Comparison of ENCODE assay signal across 1 cellular context in the genomic region with DNA sequence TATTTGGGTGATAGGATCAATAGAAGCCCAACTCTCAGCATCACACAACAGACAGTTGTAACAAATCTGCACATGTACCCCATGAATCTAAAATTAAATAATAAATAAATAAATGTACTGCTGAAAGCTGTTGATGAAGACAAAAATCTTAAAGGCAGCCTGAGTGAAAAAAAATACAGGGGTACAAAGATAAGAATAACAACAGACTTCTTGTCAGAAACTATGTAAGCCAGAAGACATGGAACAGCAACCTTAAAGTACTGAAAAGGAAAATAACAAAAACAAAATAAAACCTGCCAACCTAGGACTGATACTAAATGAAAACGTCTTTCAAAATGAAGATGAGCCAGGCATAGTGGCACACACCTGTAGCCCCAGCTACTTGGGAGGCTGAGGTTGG.
TF ChIP-seq lines count a peak whose summit lies in the region.

No MANE protein-coding gene starts in this region.

TF ChIP-seq in K562, 482 proteins besides CTCF, POLR2A, EP300 and RAD21 (continued from another document):
- TF ChIP-seq ZNF280A (IDR thresholded peaks at IDR 0.05; ENCODE audit: low read depth, partially characterized antibody) (peak; percentile 77), CXXC5 (CRISPR knock-in tag; IDR thresholded peaks at IDR 0.05) (no peak), CBX5 (IDR thresholded peaks at IDR 0.05; ENCODE audit: borderline replicate concordance, low read depth) (peak; percentile 78; the same call in 1 of the 2 replicates), ZNF134 (CRISPR knock-in tag; conservative IDR thresholded peaks at IDR 0.05) (no peak), NCOR1 (IDR thresholded peaks at IDR 0.05) (no peak), ERF (CRISPR knock-in tag; IDR thresholded peaks at IDR 0.05) (no peak), RBBP5 (IDR thresholded peaks at IDR 0.05; ENCODE audit: borderline replicate concordance, insufficient read depth, low read length, poor library complexity, severe bottlenecking) (no peak), E2F4 (CRISPR knock-in tag; IDR thresholded peaks at IDR 0.05; ENCODE audit: low read depth) (no peak), SIN3B (IDR thresholded peaks at IDR 0.05; ENCODE audit: low read depth) (no peak), L3MBTL2 (IDR thresholded peaks at IDR 0.05) (no peak), FOS (IDR thresholded peaks at IDR 0.05; ENCODE audit: extremely low read depth, insufficient read length) (no peak), ZNF232 (CRISPR knock-in tag; IDR thresholded peaks at IDR 0.05) (no peak), NFYB (IDR thresholded peaks at IDR 0.05; ENCODE audit: extremely low read depth, insufficient read length) (no peak), ARNT (IDR thresholded peaks at IDR 0.05) (0 out of 4 replicates have a peak, but pooled peaks of 1 of the 2 experiments have one; percentile 24), HDAC1 (IDR thresholded peaks at IDR 0.05) (peak in 1 of 2 experiments; percentile 94; a peak in 2 of 4 replicates), SAFB (IDR thresholded peaks at IDR 0.05; ENCODE audit: borderline replicate concordance, low read depth, low read length) (no peak), NR1H2 (CRISPR knock-in tag; IDR thresholded peaks at IDR 0.05) (no peak), ATF7 (IDR thresholded peaks at IDR 0.05) (no peak), MCM7 (IDR thresholded peaks at IDR 0.05) (no peak), PHF21A (IDR thresholded peaks at IDR 0.05; ENCODE audit: borderline replicate concordance, low read depth) (no peak), TAF15 (IDR thresholded peaks at IDR 0.05; ENCODE audit: low read depth, low read length) (no peak), ZNF316 (IDR thresholded peaks at IDR 0.05) (no peak), ELF1 (tag; IDR thresholded peaks at IDR 0.05) (no peak), PRDM10 (IDR thresholded peaks at IDR 0.05; ENCODE audit: partially characterized antibody) (no peak), MIER1 (IDR thresholded peaks at IDR 0.05; ENCODE audit: low read depth) (no peak), ZNF184 (CRISPR knock-in tag; IDR thresholded peaks at IDR 0.05) (no peak), CBX3 (IDR thresholded peaks at IDR 0.05; ENCODE audit: borderline replicate concordance in 1 of 2, low read length in 2 of 2) (peak in 1 of 2 experiments; percentile 99; a peak in 2 of 3 replicates), ZNF140 (CRISPR knock-in tag; IDR thresholded peaks at IDR 0.05) (no peak), HNRNPL (IDR thresholded peaks at IDR 0.05; ENCODE audit: low read depth, low read length) (no peak), TAF7 (tag; IDR thresholded peaks at IDR 0.05) (no peak), JUNB (CRISPR knock-in tag; conservative IDR thresholded peaks at IDR 0.05) (no peak), ESRRA (IDR thresholded peaks at IDR 0.05; ENCODE audit: borderline replicate concordance, low read depth) (no peak), NONO (IDR thresholded peaks at IDR 0.05; ENCODE audit: low read depth in 2 of 2, low read length in 1 of 2) (no peak)
- TF ChIP-seq, protein P1, sequence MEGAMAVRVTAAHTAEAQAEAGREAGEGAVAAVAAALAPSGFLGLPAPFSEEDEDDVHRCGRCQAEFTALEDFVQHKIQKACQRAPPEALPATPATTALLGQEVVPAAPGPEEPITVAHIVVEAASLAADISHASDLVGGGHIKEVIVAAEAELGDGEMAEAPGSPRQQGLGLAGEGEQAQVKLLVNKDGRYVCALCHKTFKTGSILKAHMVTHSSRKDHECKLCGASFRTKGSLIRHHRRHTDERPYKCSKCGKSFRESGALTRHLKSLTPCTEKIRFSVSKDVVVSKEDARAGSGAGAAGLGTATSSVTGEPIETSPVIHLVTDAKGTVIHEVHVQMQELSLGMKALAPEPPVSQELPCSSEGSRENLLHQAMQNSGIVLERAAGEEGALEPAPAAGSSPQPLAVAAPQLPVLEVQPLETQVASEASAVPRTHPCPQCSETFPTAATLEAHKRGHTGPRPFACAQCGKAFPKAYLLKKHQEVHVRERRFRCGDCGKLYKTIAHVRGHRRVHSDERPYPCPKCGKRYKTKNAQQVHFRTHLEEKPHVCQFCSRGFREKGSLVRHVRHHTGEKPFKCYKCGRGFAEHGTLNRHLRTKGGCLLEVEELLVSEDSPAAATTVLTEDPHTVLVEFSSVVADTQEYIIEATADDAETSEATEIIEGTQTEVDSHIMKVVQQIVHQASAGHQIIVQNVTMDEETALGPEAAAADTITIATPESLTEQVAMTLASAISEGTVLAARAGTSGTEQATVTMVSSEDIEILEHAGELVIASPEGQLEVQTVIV (CRISPR knock-in tag; IDR thresholded peaks at IDR 0.05; ENCODE audit: borderline replicate concordance): no peak
- TF ChIP-seq, protein P2, sequence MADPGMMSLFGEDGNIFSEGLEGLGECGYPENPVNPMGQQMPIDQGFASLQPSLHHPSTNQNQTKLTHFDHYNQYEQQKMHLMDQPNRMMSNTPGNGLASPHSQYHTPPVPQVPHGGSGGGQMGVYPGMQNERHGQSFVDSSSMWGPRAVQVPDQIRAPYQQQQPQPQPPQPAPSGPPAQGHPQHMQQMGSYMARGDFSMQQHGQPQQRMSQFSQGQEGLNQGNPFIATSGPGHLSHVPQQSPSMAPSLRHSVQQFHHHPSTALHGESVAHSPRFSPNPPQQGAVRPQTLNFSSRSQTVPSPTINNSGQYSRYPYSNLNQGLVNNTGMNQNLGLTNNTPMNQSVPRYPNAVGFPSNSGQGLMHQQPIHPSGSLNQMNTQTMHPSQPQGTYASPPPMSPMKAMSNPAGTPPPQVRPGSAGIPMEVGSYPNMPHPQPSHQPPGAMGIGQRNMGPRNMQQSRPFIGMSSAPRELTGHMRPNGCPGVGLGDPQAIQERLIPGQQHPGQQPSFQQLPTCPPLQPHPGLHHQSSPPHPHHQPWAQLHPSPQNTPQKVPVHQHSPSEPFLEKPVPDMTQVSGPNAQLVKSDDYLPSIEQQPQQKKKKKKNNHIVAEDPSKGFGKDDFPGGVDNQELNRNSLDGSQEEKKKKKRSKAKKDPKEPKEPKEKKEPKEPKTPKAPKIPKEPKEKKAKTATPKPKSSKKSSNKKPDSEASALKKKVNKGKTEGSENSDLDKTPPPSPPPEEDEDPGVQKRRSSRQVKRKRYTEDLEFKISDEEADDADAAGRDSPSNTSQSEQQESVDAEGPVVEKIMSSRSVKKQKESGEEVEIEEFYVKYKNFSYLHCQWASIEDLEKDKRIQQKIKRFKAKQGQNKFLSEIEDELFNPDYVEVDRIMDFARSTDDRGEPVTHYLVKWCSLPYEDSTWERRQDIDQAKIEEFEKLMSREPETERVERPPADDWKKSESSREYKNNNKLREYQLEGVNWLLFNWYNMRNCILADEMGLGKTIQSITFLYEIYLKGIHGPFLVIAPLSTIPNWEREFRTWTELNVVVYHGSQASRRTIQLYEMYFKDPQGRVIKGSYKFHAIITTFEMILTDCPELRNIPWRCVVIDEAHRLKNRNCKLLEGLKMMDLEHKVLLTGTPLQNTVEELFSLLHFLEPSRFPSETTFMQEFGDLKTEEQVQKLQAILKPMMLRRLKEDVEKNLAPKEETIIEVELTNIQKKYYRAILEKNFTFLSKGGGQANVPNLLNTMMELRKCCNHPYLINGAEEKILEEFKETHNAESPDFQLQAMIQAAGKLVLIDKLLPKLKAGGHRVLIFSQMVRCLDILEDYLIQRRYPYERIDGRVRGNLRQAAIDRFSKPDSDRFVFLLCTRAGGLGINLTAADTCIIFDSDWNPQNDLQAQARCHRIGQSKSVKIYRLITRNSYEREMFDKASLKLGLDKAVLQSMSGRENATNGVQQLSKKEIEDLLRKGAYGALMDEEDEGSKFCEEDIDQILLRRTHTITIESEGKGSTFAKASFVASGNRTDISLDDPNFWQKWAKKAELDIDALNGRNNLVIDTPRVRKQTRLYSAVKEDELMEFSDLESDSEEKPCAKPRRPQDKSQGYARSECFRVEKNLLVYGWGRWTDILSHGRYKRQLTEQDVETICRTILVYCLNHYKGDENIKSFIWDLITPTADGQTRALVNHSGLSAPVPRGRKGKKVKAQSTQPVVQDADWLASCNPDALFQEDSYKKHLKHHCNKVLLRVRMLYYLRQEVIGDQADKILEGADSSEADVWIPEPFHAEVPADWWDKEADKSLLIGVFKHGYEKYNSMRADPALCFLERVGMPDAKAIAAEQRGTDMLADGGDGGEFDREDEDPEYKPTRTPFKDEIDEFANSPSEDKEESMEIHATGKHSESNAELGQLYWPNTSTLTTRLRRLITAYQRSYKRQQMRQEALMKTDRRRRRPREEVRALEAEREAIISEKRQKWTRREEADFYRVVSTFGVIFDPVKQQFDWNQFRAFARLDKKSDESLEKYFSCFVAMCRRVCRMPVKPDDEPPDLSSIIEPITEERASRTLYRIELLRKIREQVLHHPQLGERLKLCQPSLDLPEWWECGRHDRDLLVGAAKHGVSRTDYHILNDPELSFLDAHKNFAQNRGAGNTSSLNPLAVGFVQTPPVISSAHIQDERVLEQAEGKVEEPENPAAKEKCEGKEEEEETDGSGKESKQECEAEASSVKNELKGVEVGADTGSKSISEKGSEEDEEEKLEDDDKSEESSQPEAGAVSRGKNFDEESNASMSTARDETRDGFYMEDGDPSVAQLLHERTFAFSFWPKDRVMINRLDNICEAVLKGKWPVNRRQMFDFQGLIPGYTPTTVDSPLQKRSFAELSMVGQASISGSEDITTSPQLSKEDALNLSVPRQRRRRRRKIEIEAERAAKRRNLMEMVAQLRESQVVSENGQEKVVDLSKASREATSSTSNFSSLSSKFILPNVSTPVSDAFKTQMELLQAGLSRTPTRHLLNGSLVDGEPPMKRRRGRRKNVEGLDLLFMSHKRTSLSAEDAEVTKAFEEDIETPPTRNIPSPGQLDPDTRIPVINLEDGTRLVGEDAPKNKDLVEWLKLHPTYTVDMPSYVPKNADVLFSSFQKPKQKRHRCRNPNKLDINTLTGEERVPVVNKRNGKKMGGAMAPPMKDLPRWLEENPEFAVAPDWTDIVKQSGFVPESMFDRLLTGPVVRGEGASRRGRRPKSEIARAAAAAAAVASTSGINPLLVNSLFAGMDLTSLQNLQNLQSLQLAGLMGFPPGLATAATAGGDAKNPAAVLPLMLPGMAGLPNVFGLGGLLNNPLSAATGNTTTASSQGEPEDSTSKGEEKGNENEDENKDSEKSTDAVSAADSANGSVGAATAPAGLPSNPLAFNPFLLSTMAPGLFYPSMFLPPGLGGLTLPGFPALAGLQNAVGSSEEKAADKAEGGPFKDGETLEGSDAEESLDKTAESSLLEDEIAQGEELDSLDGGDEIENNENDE (IDR thresholded peaks at IDR 0.05; ENCODE audit: low read depth, low read length): no peak
- TF ChIP-seq, protein P3, sequence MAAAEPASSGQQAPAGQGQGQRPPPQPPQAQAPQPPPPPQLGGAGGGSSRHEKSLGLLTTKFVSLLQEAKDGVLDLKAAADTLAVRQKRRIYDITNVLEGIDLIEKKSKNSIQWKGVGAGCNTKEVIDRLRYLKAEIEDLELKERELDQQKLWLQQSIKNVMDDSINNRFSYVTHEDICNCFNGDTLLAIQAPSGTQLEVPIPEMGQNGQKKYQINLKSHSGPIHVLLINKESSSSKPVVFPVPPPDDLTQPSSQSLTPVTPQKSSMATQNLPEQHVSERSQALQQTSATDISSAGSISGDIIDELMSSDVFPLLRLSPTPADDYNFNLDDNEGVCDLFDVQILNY (CRISPR knock-in tag; IDR thresholded peaks at IDR 0.05): no peak
